Comparison of ENCODE assay signal across 8 cellular contexts in the genomic region with DNA sequence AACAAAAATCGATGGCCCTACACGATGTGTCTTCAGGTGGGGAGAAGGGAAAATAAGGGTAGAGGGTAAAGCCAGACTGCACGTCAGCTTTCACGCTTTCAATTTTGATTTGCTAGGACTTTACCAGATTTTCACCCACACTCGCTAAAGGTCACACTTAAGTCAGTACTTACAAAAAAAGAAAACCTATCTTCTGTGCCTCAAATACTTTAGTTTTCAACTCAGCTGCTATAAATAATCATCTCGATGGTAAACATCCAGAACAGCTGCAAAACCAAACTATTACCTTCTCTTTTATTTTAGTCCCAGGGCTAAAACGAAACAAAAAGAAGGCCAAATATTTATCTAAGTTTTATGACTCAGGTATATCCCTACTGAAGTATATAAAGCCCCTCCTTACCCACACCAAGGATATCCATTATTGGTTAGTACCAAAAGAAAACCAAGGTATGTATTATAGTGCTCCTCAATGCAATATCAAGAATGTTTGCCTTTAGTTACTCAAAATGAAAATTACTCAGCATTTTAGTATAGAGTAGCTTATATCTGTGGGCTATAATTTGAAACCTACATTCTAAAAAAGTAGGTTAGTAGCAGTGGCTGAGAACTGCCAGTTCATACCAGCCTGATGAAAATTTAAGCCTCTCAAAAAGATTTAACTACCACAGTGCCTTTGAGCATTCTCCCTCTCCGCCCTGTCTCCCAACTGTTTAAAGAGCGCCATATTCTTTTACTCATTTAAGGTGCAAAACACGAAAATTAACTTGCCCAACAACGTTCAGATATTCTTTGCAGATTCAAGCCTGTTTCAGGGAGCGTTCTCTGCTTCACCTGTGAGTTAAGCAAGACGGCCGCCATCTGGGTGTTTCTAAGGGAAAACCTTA. TPM values are rescaled to one million over a fixed set of nuclear protein-coding genes. Genes with fewer than 3 reads are reported as not detected.
A peak's percentile ranks its signal among the peaks of the same experiment; 100 is the strongest.
DNase-seq lines count a peak whose midpoint lies in the region; ATAC-seq and TF ChIP-seq lines count a peak whose summit lies in the region.

No MANE protein-coding gene starts in this region.

- WGBS in hepatocyte (ENCODE audit: low lambda C conversion rate, missing lambda C conversion rate) = 26% methylated on average over 14 of the region's 14 CpGs

- no peaks in the 10 kb centered on the region for H3K36me3 ChIP-seq in hepatocyte (replicated peaks; ENCODE audit: insufficient read depth, low read depth)

- peaks cover 26% of the 10 kb centered on the region for H3K4me1 ChIP-seq in hepatocyte (ENCODE audit: insufficient read depth)

- no peak overlapping the region for H2AFZ ChIP-seq in hepatocyte

- peaks cover 2% of the 10 kb centered on the region for H3K9me3 Mint-ChIP-seq in stimulated activated memory B cell treated with anti-CD40 and anti-IgM and Interleukin-4, amounts not matched to agents 10 μg/mL and 1 μg/mL and 100 μg/mL, for 72 hours

- H3K9me2 ChIP-seq in hepatocyte (replicated peaks; ENCODE audit: insufficient read depth) = no peaks in the 10 kb centered on the region

- no peak for TF ChIP-seq CTCF in hepatocyte (IDR thresholded peaks at IDR 0.05; ENCODE audit: poor library complexity)

- peak overlapping the region; percentile 99 for H3K27ac ChIP-seq in hepatocyte

- DNase-seq in SIG-M5 treated with dmso at 0.1 percent for 504 hours (lab: John Stamatoyannopoulos, UW; ENCODE audit: unreplicated experiment) (peak; percentile 40), SIG-M5 (lab: John Stamatoyannopoulos, UW) (no peak), T-helper 17 cell (no peak), hepatocyte (ENCODE audit: low spot score) (no peak), NCI-H510A treated with DMSO at 0.1 percent for 48 hours (lab: John Stamatoyannopoulos, UW) (no peak), G401 (ENCODE audit: low spot score) (no peak)

- peak overlapping the region; percentile 74 for H3K4me3 ChIP-seq in hepatocyte

- no peaks in the 10 kb centered on the region for H3K27me3 Mint-ChIP-seq in T-helper 17 cell
- no peaks in the 10 kb centered on the region for H3K27me3 Mint-ChIP-seq in stimulated activated memory B cell treated with anti-CD40 and anti-IgM and Interleukin-4, amounts not matched to agents 10 μg/mL and 1 μg/mL and 100 μg/mL, for 72 hours

- H3K4me2 ChIP-seq in hepatocyte = peak overlapping the region; percentile 90

- peaks cover 59% of the 10 kb centered on the region for H4K20me1 ChIP-seq in hepatocyte (ENCODE audit: insufficient read depth, poor library complexity, severe bottlenecking)

- H3K79me2 ChIP-seq in hepatocyte = peaks cover 60% of the 10 kb centered on the region

- H3K4me3 Mint-ChIP-seq in T-helper 17 cell = peak overlapping the region; percentile 99
- H3K4me3 Mint-ChIP-seq in stimulated activated memory B cell treated with anti-CD40 and anti-IgM and Interleukin-4, amounts not matched to agents 10 μg/mL and 1 μg/mL and 100 μg/mL, for 72 hours = peak overlapping the region; percentile 97

- no peaks in the 10 kb centered on the region for H3K27me3 ChIP-seq in hepatocyte

- peak overlapping the region; percentile 99 for H3K27ac Mint-ChIP-seq in T-helper 17 cell
- H3K27ac Mint-ChIP-seq in stimulated activated memory B cell treated with anti-CD40 and anti-IgM and Interleukin-4, amounts not matched to agents 10 μg/mL and 1 μg/mL and 100 μg/mL, for 72 hours = peak overlapping the region; percentile 100

- peaks cover 10% of the 10 kb centered on the region for H3K36me3 Mint-ChIP-seq in T-helper 17 cell (ENCODE audit: low read depth)
- peaks cover 7% of the 10 kb centered on the region for H3K36me3 Mint-ChIP-seq in stimulated activated memory B cell treated with anti-CD40 and anti-IgM and Interleukin-4, amounts not matched to agents 10 μg/mL and 1 μg/mL and 100 μg/mL, for 72 hours

- H3K4me1 Mint-ChIP-seq in T-helper 17 cell = peaks cover 54% of the 10 kb centered on the region
- H3K4me1 Mint-ChIP-seq in stimulated activated memory B cell treated with anti-CD40 and anti-IgM and Interleukin-4, amounts not matched to agents 10 μg/mL and 1 μg/mL and 100 μg/mL, for 72 hours = peaks cover 65% of the 10 kb centered on the region

- ATAC-seq in HG02852 (IDR thresholded peaks at IDR 0.05; ENCODE audit: unreplicated experiment) (peak; percentile 46), T-helper 17 cell (no peak)
- no peak for ATAC-seq in stimulated activated memory B cell treated with anti-CD40 and anti-IgM and Interleukin-4, amounts not matched to agents 10 μg/mL and 1 μg/mL and 100 μg/mL, for 72 hours

- H3K9me3 ChIP-seq in T-helper 17 cell (ENCODE audit: control insufficient read depth, low read length, poor library complexity, severe bottlenecking) (no peaks in the 10 kb centered on the region), hepatocyte (ENCODE audit: low read depth) (no peaks in the 10 kb centered on the region)

- in situ Hi-C loops in G401 (cut with HindIII; ENCODE audit: low sequenced_read_pairs) = no loop called here

RNA-seq across cellular contexts. Expression of a gene that starts 1.5 kb away (rescaled TPM):
- total RNA-seq in T-helper 17 cell = 100 to 1,000 TPM; 627 to 703 TPM
- total RNA-seq in hepatocyte = 800 and 802 TPM in 2 replicates
- 152 and 161 TPM in 2 replicates for polyA plus RNA-seq in hepatocyte
- 170 and 190 TPM in 2 replicates for total RNA-seq in G401 (2014; rRNA removed; shearing (Covaris generic))

RNA-seq across cellular contexts. Expression of a gene that starts 24.2 kb away (rescaled TPM):
- 10 to 100 TPM; 41.5 to 50.9 TPM for total RNA-seq in T-helper 17 cell
- total RNA-seq in hepatocyte = 50.1 and 65.2 TPM in 2 replicates
- polyA plus RNA-seq in hepatocyte = 31.9 and 40.5 TPM in 2 replicates
- total RNA-seq in G401 (2014; rRNA removed; shearing (Covaris generic)) = 77.7 and 79.4 TPM in 2 replicates

RNA-seq across cellular contexts. Expression of a gene that starts 39.7 kb away (rescaled TPM):
- total RNA-seq in T-helper 17 cell (10 to 100 TPM; 24.3 to 32.5 TPM), hepatocyte (79.4 and 81.6 TPM in 2 replicates)
- polyA plus RNA-seq in hepatocyte = 23.6 and 25.7 TPM in 2 replicates
- 61.4 and 91.2 TPM in 2 replicates for total RNA-seq in G401 (2014; rRNA removed; shearing (Covaris generic))
